14 cellular contexts compared by ENCODE assay signal in genomic region chr12:110165540-110166159, GRCh38. TPM values are rescaled to one million over a fixed set of nuclear protein-coding genes. Genes with fewer than 3 reads are reported as not detected.
DNase-seq lines count a peak whose midpoint lies in the region; ATAC-seq, FAIRE-seq and TF ChIP-seq lines count a peak whose summit lies in the region.
"Had no signal": no experiment of that assay in that cellular context is flagged by ENCODE, and none has a peak within 500 bp of the region (broad histone marks: within the 10 kb centered on the region; RNA-seq: fewer than 3 reads in every experiment).

No MANE protein-coding gene starts in this region.

- H3K56ac ChIP-seq in H1 (replicated peaks; ENCODE audit: insufficient read length, low read depth, low read length) = no peak overlapping the region

- H2BK20ac ChIP-seq in H1 (ENCODE audit: low read length) = no peak overlapping the region

- H3K9me3 ChIP-seq in H1 (ENCODE audit: insufficient read depth in 2 of 2, low read depth in 1 of 2, low read length in 1 of 2) = no peaks in the 10 kb centered on the region
- no peaks in the 10 kb centered on the region for H3K9me3 ChIP-seq in SJCRH30 (replicated peaks)
- H3K9me3 ChIP-seq: neutrophil, transverse colon had no signal

- H3K79me1 ChIP-seq in H1 (ENCODE audit: low read depth, low read length) = no peaks in the 10 kb centered on the region

- no peak overlapping the region for H3K4ac ChIP-seq in H1 (replicated peaks; ENCODE audit: insufficient read length, low read depth, low read length)

- POLR2A ChIA-PET in H1 (lab: Charles Lee; ENCODE audit: partially characterized antibody) = interaction anchor here (0.5 to 1.4 kb wide), 4 partner anchors 10 to 123 kb away, joined by 3 to 6 read pairs (median 3); no protein-coding TSS in a partner anchor

- H3K18ac ChIP-seq in H1 (ENCODE audit: extremely low read depth, low read length) = no peak overlapping the region

- no peak overlapping the region for H2BK5ac ChIP-seq in H1 (ENCODE audit: low read depth, low read length)

- 82% methylated on average over 4 of the region's 4 CpGs; no CpG with 5 or more reads in 1 of the 2 experiments for whole genome bisulfite sequencing in H1 (ENCODE audit: extremely low coverage in 1 of 2, insufficient coverage in 1 of 2, insufficient read length in 1 of 2, insufficient replicate concordance in 2 of 2, low coverage in 1 of 2, low lambda C conversion rate in 2 of 2, missing lambda C conversion rate in 1 of 2), 2 experiments

- CTCF ChIA-PET in H1 (lab: Charles Lee; ENCODE audit: partially characterized antibody) = interaction anchor here (0.8 to 1.0 kb wide), 2 partner anchors 63 to 64 kb away, joined by 3 read pairs; no protein-coding TSS in a partner anchor

- H2BK120ac ChIP-seq in H1 (replicated peaks; ENCODE audit: low read depth, low read length) = no peak overlapping the region

- H4K91ac ChIP-seq in H1 (replicated peaks; ENCODE audit: insufficient read length, low read length) = no peak overlapping the region

- peaks cover 2% of the 10 kb centered on the region; the same call in 1 of the 2 replicates for H3K23me2 ChIP-seq in H1 (ENCODE audit: low read depth, low read length)

- H4K20me1 ChIP-seq in H1 (replicated peaks in 1 of 2; ENCODE audit: control insufficient read depth in 1 of 2, insufficient read depth in 2 of 2, low read length in 2 of 2) = no peaks in the 10 kb centered on the region

- H3K27me3 ChIP-seq in H1 (replicated peaks in 1 of 4; ENCODE audit: control insufficient read depth in 3 of 4, extremely low read depth in 1 of 4, insufficient read depth in 3 of 4, low read length in 3 of 4) = no peaks in the 10 kb centered on the region
- H3K27me3 ChIP-seq in SJCRH30 = no peaks in the 10 kb centered on the region
- H3K27me3 ChIP-seq: neutrophil, transverse colon had no signal

- no peak overlapping the region for H3K9ac ChIP-seq in H1 (replicated peaks in 1 of 4; ENCODE audit: extremely low read depth in 1 of 4, low read depth in 3 of 4, low read length in 3 of 4)

- no peak for TF ChIP-seq CTCF in H1 (IDR thresholded peaks at IDR 0.05; ENCODE audit: control extremely low read depth in 1 of 3, insufficient read depth in 1 of 3, low read depth in 1 of 3, low read length in 3 of 3)

- H3K4me2 ChIP-seq in H1 (ENCODE audit: insufficient read depth in 1 of 2, low read depth in 2 of 2, low read length in 2 of 2) = no peak overlapping the region

- H2AFZ ChIP-seq in H1 (ENCODE audit: low read length) = no peak overlapping the region

- 0 out of 3 replicates have a peak, but pooled peaks of 1 of the 2 experiments have one; percentile 30 for TF ChIP-seq EP300 in H1 (IDR thresholded peaks at IDR 0.05; ENCODE audit: borderline replicate concordance in 1 of 2, low read depth in 2 of 2, low read length in 2 of 2)

- ATAC-seq in GM21381 (IDR thresholded peaks at IDR 0.05; ENCODE audit: unreplicated experiment) (peak; percentile 86), HG03097 (IDR thresholded peaks at IDR 0.05; ENCODE audit: low FRiP score, unreplicated experiment) (peak; percentile 78)

- H3K27ac ChIP-seq in H1 (ENCODE audit: low read depth, low read length) = no peak overlapping the region
- H3K27ac ChIP-seq in SJCRH30 = no peak overlapping the region
- H3K27ac ChIP-seq: neutrophil, transverse colon had no signal

- no peak overlapping the region for H2BK15ac ChIP-seq in H1 (ENCODE audit: low read length)

- no peak for TF ChIP-seq POLR2A in GM12892 (IDR thresholded peaks at IDR 0.05; ENCODE audit: low read depth, low read length)
- no peak for TF ChIP-seq POLR2A in H1 (IDR thresholded peaks at IDR 0.05; ENCODE audit: control extremely low read depth in 1 of 2, low read depth in 2 of 2, low read length in 2 of 2)

- H3K4me3 ChIP-seq in H1 (ENCODE audit: extremely low read depth in 1 of 4, insufficient read depth in 2 of 4, low read depth in 3 of 4, low read length in 4 of 4) = no peak overlapping the region
- no peak overlapping the region for H3K4me3 ChIP-seq in SJCRH30
- H3K4me3 ChIP-seq: transverse colon had no signal

- peak; percentile 9 for DNase-seq in GM12892 (ENCODE audit: insufficient read length)
- no peak for DNase-seq in H1 (ENCODE audit: low read depth in 1 of 2, low spot score in 2 of 2)
- no peak for DNase-seq in occipital lobe (lab: John Stamatoyannopoulos, UW)
- DNase-seq in SJCRH30 = no peak
- DNase-seq in T-helper 9 cell = no peak
- no peak for DNase-seq in C1 segment of cervical spinal cord (lab: John Stamatoyannopoulos, UW)
- DNase-seq: effector memory CD4-positive, alpha-beta T cell; Kasumi-1; OCI-M1; stimulated activated CD4-positive, alpha-beta T cell treated with anti-CD3 and anti-CD28 coated beads, Interleukin-4, amount 100 ng/mL, for 4 hours; transverse colon had no signal

- no peak overlapping the region for H4K8ac ChIP-seq in H1 (ENCODE audit: extremely low read depth, insufficient read depth, low read length)

- H3K14ac ChIP-seq in H1 (ENCODE audit: insufficient read length) = no peak overlapping the region

- H2AK5ac ChIP-seq in H1 (ENCODE audit: low read depth, low read length) = no peak overlapping the region

- H3K36me3 ChIP-seq in H1 (ENCODE audit: control insufficient read depth in 2 of 4, insufficient read depth in 4 of 4, low read length in 3 of 4) (peaks cover 0 to 6% (median 0%) of the 10 kb centered on the region in 4 experiments; a peak in 2 of 8 replicates), SJCRH30 (0 out of 2 replicates have a peak, but pooled peaks cover 3% of the 10 kb centered on the region)
- H3K36me3 ChIP-seq: neutrophil had no signal

- H3K4me1 ChIP-seq in H1 (replicated peaks in 1 of 4; ENCODE audit: control insufficient read depth in 3 of 4, insufficient read depth in 4 of 4, low read length in 3 of 4) = peaks cover 0 to 6% (median 0%) of the 10 kb centered on the region in 4 experiments; a peak in 2 of 7 replicates
- peaks cover 1% of the 10 kb centered on the region for H3K4me1 ChIP-seq in SJCRH30
- H3K4me1 ChIP-seq: transverse colon had no signal

- no peak overlapping the region for H4K5ac ChIP-seq in H1 (ENCODE audit: insufficient read length, low read depth, low read length)

- no peak overlapping the region for H2BK12ac ChIP-seq in H1 (ENCODE audit: low read depth, low read length)

- no peak for TF ChIP-seq RAD21 in H1 (IDR thresholded peaks at IDR 0.05 in 1 of 2, conservative IDR thresholded peaks at IDR 0.05 in 1 of 2; ENCODE audit: low read depth in 2 of 2, low read length in 2 of 2)

- no peaks in the 10 kb centered on the region for H3K79me2 ChIP-seq in H1 (ENCODE audit: control insufficient read depth in 1 of 2, insufficient read depth in 2 of 2, low read length in 2 of 2)

- H3K23ac ChIP-seq in H1 (ENCODE audit: insufficient read length) = no peak overlapping the region

- peak; percentile 87 for FAIRE-seq in GM12892 (lab: Jason Lieb, UNC)
- peak; percentile 42 for FAIRE-seq in H1 (lab: Jason Lieb, UNC)

TF ChIP-seq in H1, 55 proteins besides CTCF, POLR2A, EP300 and RAD21:
- peak; percentile 82 for TF ChIP-seq TEAD4 (IDR thresholded peaks at IDR 0.05; ENCODE audit: low read depth, low read length)
- TF ChIP-seq MAX (IDR thresholded peaks at IDR 0.05) = no peak
- TF ChIP-seq EZH2 (IDR thresholded peaks at IDR 0.05; ENCODE audit: low read depth, low read length, severe bottlenecking) = no peak
- peak; percentile 91 for TF ChIP-seq TCF12 (IDR thresholded peaks at IDR 0.05; ENCODE audit: low read depth, low read length)
- no peak for TF ChIP-seq RXRA (IDR thresholded peaks at IDR 0.05; ENCODE audit: insufficient read depth, low read depth, low read length)
- TF ChIP-seq BRCA1 (IDR thresholded peaks at IDR 0.05; ENCODE audit: low read depth, low read length) = no peak
- no peak for TF ChIP-seq SIX5 (IDR thresholded peaks at IDR 0.05; ENCODE audit: low read depth, low read length)
- TF ChIP-seq CBX5 (IDR thresholded peaks at IDR 0.05; ENCODE audit: low read depth, low read length) = no peak
- TF ChIP-seq SP1 (IDR thresholded peaks at IDR 0.05; ENCODE audit: low read depth, low read length) = peak; percentile 48; the same call in 1 of the 2 replicates
TF ChIP-seq in H1: peak in this region for 3.

RNA-seq across cellular contexts. Expression of gene IFT81, which starts 41.5 kb away (rescaled TPM):
- polyA plus RNA-seq in GM12892 (2012; ENCODE audit: missing spikeins) = 10.2 TPM
- 14.4 and 14.5 TPM in 2 replicates for total RNA-seq in H1 (2021; fragmentation: NEBNext Ultra II Directional; extraction: Animal tissue kit (Norgen Biotek cat#: 25700))
- polyA plus RNA-seq in H1 (2011; rRNA removed) = 2.8 and 4.1 TPM in 2 replicates
- 11.0 TPM for polyA plus RNA-seq in H1 (2011; cell fraction: cytosol; rRNA removed)
- 4.3 TPM for polyA plus RNA-seq in H1 (2011; cell fraction: nucleus; rRNA removed)
- polyA plus RNA-seq in H1 (2012, experiment 1 of 2) = 7.9 to 15.8 TPM (median 9.1 TPM) in 4 replicates
- polyA plus RNA-seq in H1 (2012, experiment 2 of 2) = 1.2 TPM
- 11.6 TPM for polyA plus RNA-seq in H1 (2013, experiment 1 of 2)
- polyA plus RNA-seq in H1 (2013, experiment 2 of 2) = 12.1 TPM
- 3.3 and 5.9 TPM in 2 replicates for polyA minus RNA-seq in H1 (2011; rRNA and poly(A)+ RNA removed)
- polyA minus RNA-seq in H1 (2011; cell fraction: cytosol; rRNA and poly(A)+ RNA removed) = 5.9 TPM
- polyA minus RNA-seq in H1 (2011; cell fraction: nucleus; rRNA and poly(A)+ RNA removed) = 10.3 TPM
- 90.6 TPM for total RNA-seq in occipital lobe
- 15.5 and 16.9 TPM in 2 replicates for total RNA-seq in SJCRH30 (2014; rRNA removed; shearing (Covaris generic))
